In genomic region chr18:69558088-69558487, GRCh38 we compare ENCODE assay signal across 20 cellular contexts.
DNase-seq lines count a peak whose midpoint lies in the region; ATAC-seq and TF ChIP-seq lines count a peak whose summit lies in the region.
"Had no signal": no experiment of that assay in that cellular context is flagged by ENCODE, and none has a peak within 500 bp of the region (broad histone marks: within the 10 kb centered on the region; RNA-seq: fewer than 3 reads in every experiment).

No MANE protein-coding gene starts in this region.

- TF ChIP-seq CTCF in neural progenitor cell (IDR thresholded peaks at IDR 0.05) (no peak), endothelial cell (IDR thresholded peaks at IDR 0.05; ENCODE audit: unreplicated experiment) (no peak)

- POLR2A ChIA-PET in T-cell (lab: Charles Lee) = no interaction called here

- H3K9me3 Mint-ChIP-seq in neural progenitor cell = peaks cover 12% of the 10 kb centered on the region
- H3K9me3 Mint-ChIP-seq in T-cell = peaks cover 0 to 15% (median 3%) of the 10 kb centered on the region in 3 donors
- no peaks in the 10 kb centered on the region for H3K9me3 Mint-ChIP-seq in endothelial cell (ENCODE audit: unreplicated experiment)
- H3K9me3 Mint-ChIP-seq: T-helper 1 cell treated with Interleukin-12 subunit alpha and Interleukin-12 subunit beta and Interleukin-4 antibody, amounts not matched to agents 30 μg/mL and 1 μg/mL, for 36 hours had no signal

- H3K79me2 ChIP-seq in neural progenitor cell (ENCODE audit: low read depth) = no peaks in the 10 kb centered on the region

- H3K4me1 Mint-ChIP-seq in neural progenitor cell (peaks cover 34% of the 10 kb centered on the region), T-cell (no peaks in the 10 kb centered on the region), endothelial cell (ENCODE audit: unreplicated experiment) (peaks cover 6% of the 10 kb centered on the region)

- ATAC-seq in SK-N-SH treated with all-trans-retinoic acid at 6 μM for 48 hours (peak; percentile 90), T-cell (replicated peaks in 1 of 4) (no peak)

- H3K27me3 ChIP-seq in neural progenitor cell = no peaks in the 10 kb centered on the region

- CTCF ChIA-PET in T-cell (lab: Charles Lee) = no interaction called here

- no peak overlapping the region for H3K4me3 ChIP-seq in neural progenitor cell
- H3K4me3 ChIP-seq: GM23248 had no signal

- no peaks in the 10 kb centered on the region for H3K9me3 ChIP-seq in neural progenitor cell (ENCODE audit: low read depth)

- peak overlapping the region; percentile 54 for H3K27ac ChIP-seq in neural progenitor cell
- H3K27ac ChIP-seq: GM23248 had no signal

- H3K4me3 Mint-ChIP-seq in neural progenitor cell (no peak overlapping the region), T-cell (no peak overlapping the region), endothelial cell (ENCODE audit: unreplicated experiment) (no peak overlapping the region)
- H3K4me3 Mint-ChIP-seq: H9; T-helper 1 cell treated with Interleukin-12 subunit alpha and Interleukin-12 subunit beta and Interleukin-4 antibody, amounts not matched to agents 30 μg/mL and 1 μg/mL, for 36 hours had no signal

- H3K27ac Mint-ChIP-seq in neural progenitor cell (peak overlapping the region; percentile 32), T-cell (no peak overlapping the region), endothelial cell (ENCODE audit: unreplicated experiment) (no peak overlapping the region)
- H3K27ac Mint-ChIP-seq: T-helper 1 cell treated with Interleukin-12 subunit alpha and Interleukin-12 subunit beta and Interleukin-4 antibody, amounts not matched to agents 30 μg/mL and 1 μg/mL, for 36 hours had no signal

- no peak overlapping the region for H2AFZ ChIP-seq in neural progenitor cell (replicated peaks)
- H2AFZ ChIP-seq: GM23248 had no signal

- no peak overlapping the region for H3K9ac ChIP-seq in neural progenitor cell
- H3K9ac ChIP-seq: GM23248 had no signal

- peaks cover 5% of the 10 kb centered on the region for H3K36me3 Mint-ChIP-seq in neural progenitor cell
- no peaks in the 10 kb centered on the region for H3K36me3 Mint-ChIP-seq in T-cell
- no peaks in the 10 kb centered on the region for H3K36me3 Mint-ChIP-seq in endothelial cell (ENCODE audit: low read depth, unreplicated experiment)

- DNase-seq in H4 (ENCODE audit: low spot score) (peak; percentile 19), NCI-H460 (ENCODE audit: extremely low read depth, low read depth) (peak; percentile 7), neural progenitor cell (ENCODE audit: low spot score) (no peak), T-cell (no peak), endothelial cell (ENCODE audit: low spot score) (no peak), MV-4-11 (lab: John Stamatoyannopoulos, UW) (no peak), COLO829 (ENCODE audit: low spot score) (no peak)
- DNase-seq: DMS153, DND-41, GM23248, H9, KG1, MM.1S, NCI-H1092, NCI-H1436, NCI-H187, NCI-H2081 treated with DMSO at 0.1 percent for 48 hours, NCI-H774 had no signal

- peak overlapping the region; percentile 55 for H3K4me2 ChIP-seq in neural progenitor cell

- H3F3A ChIP-seq in neural progenitor cell (ENCODE audit: low read depth) = peaks cover 15% of the 10 kb centered on the region

- H3K27me3 Mint-ChIP-seq in neural progenitor cell (ENCODE audit: insufficient read depth, low read depth) (no peaks in the 10 kb centered on the region), T-cell (peaks cover 3 to 10% of the 10 kb centered on the region in 2 donors), endothelial cell (ENCODE audit: unreplicated experiment) (no peaks in the 10 kb centered on the region)

- peaks cover 46% of the 10 kb centered on the region for H3K4me1 ChIP-seq in neural progenitor cell

- no peaks in the 10 kb centered on the region for H4K20me1 ChIP-seq in neural progenitor cell (ENCODE audit: low read depth)

- no peaks in the 10 kb centered on the region for H3K36me3 ChIP-seq in neural progenitor cell

TF ChIP-seq in SK-N-SH treated with all-trans-retinoic acid at 6 μM for 48 hours, 23 proteins besides CTCF, POLR2A, EP300 and RAD21:
- TF ChIP-seq ZNF565 (CRISPR knock-in tag; conservative IDR thresholded peaks at IDR 0.05; ENCODE audit: low read depth) (no peak), ISL1 (CRISPR knock-in tag; IDR thresholded peaks at IDR 0.05) (peak; percentile 19; the same call in 1 of the 2 replicates)

Comparison
In these comparisons a context has a peak if more than half of its experiments do, and no peak if none do; other contexts are left out.
1. DNase-seq: peak in H4 (single experiment) and NCI-H460 (single experiment); none in neural progenitor cell (single experiment), T-cell (0 of 34), endothelial cell (single experiment), MV-4-11 (single experiment) and COLO829 (single experiment).